ENCODE assay signal across 17 cellular contexts in the genomic region with DNA sequence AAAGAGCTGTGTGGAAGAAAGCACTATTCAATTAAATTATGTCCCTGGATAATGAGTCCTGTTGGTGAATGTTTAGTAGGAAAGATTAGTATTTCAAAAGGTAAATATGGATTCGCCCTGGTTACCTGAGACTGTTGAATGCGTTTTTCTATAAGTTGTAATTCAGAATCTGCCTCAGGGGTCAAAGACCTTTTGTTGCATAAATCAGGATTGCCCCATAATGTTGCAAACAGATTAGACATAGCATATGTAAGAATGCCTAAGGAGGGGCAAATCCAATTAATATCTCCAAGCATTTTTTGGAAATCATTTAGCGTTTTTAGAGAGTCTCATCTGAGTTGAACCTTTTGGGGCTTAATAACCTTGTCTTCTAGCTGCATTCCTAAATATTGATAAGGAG.
DNase-seq lines count a peak whose midpoint lies in the region; ATAC-seq, FAIRE-seq and TF ChIP-seq lines count a peak whose summit lies in the region.
"Had no signal": no experiment of that assay in that cellular context is flagged by ENCODE, and none has a peak within 500 bp of the region (broad histone marks: within the 10 kb centered on the region; RNA-seq: fewer than 3 reads in every experiment).

No MANE protein-coding gene starts in this region.

- FAIRE-seq in bronchial epithelial cell (lab: Jason Lieb, UNC), result no peak
- no peak for FAIRE-seq in small intestine (lab: Jason Lieb, UNC)
- FAIRE-seq: A204.1 had no signal

- peaks cover 13% of the 10 kb centered on the region; the same call in 1 of the 2 replicates for H3F3A ChIP-seq in PC-9 (ENCODE audit: insufficient read depth, low read depth)

- no peak overlapping the region for H3K27ac ChIP-seq in PC-9
- no peak overlapping the region for H3K27ac ChIP-seq in small intestine (ENCODE audit: low read depth in 1 of 2, low read length in 1 of 2)
- H3K27ac ChIP-seq: C4-2B had no signal

- TF ChIP-seq CTCF in Caco-2 (IDR thresholded peaks at IDR 0.05; ENCODE audit: insufficient read depth in 1 of 2, low read depth in 1 of 2, low read length in 1 of 2, severe bottlenecking in 1 of 2, unreplicated experiment in 1 of 2), result no peak
- TF ChIP-seq CTCF in PC-9 (conservative IDR thresholded peaks at IDR 0.05), result no peak
- no peak for TF ChIP-seq CTCF in bronchial epithelial cell (IDR thresholded peaks at IDR 0.05; ENCODE audit: insufficient read depth, low read length, severe bottlenecking)
- no peak for TF ChIP-seq CTCF in foreskin fibroblast (IDR thresholded peaks at IDR 0.05; ENCODE audit: low read depth, low read length)

- no peaks in the 10 kb centered on the region for H3K36me3 ChIP-seq in Caco-2 (ENCODE audit: control insufficient read depth, insufficient read depth, low read length)
- H3K36me3 ChIP-seq in PC-9 (ENCODE audit: low read depth), result no peaks in the 10 kb centered on the region
- no peaks in the 10 kb centered on the region for H3K36me3 ChIP-seq in bronchial epithelial cell (ENCODE audit: control insufficient read depth, insufficient read depth, low read length)
- no peaks in the 10 kb centered on the region for H3K36me3 ChIP-seq in small intestine (ENCODE audit: control insufficient read depth in 2 of 2, insufficient read depth in 2 of 2, low read length in 2 of 2)

- DNase-seq in Caco-2 (no peak), PC-9 (peak in 1 of 2 experiments; percentile 36), bronchial epithelial cell (ENCODE audit: low read depth) (peak; percentile 38), small intestine (peak; percentile 16), GM19240 (ENCODE audit: insufficient read length, low spot score) (no peak), foreskin fibroblast (no peak)
- DNase-seq: AML-193; CD4-positive, alpha-beta T cell; DMS79 treated with DMSO at 0.1 percent for 48 hours; GF-D8; GOT3; H7; HFFc6 had no signal

- H3K4me3 ChIP-seq in Caco-2 (ENCODE audit: low read depth, low read length) (no peak overlapping the region), PC-9 (no peak overlapping the region), bronchial epithelial cell (ENCODE audit: low read depth, low read length) (no peak overlapping the region), small intestine (ENCODE audit: low read depth in 1 of 2, low read length in 2 of 2) (no peak overlapping the region), foreskin fibroblast (ENCODE audit: low read depth in 1 of 2, low read length in 2 of 2) (no peak overlapping the region)

- H3K27me3 ChIP-seq in Caco-2 (replicated peaks; ENCODE audit: control insufficient read depth, insufficient read depth, low read length) (no peaks in the 10 kb centered on the region), PC-9 (ENCODE audit: insufficient read depth, low read depth) (no peaks in the 10 kb centered on the region), bronchial epithelial cell (ENCODE audit: control insufficient read depth, insufficient read depth, low read length) (no peaks in the 10 kb centered on the region), small intestine (ENCODE audit: control insufficient read depth in 2 of 2, insufficient read depth in 2 of 2, low read length in 2 of 2) (no peaks in the 10 kb centered on the region)

- no peak for ATAC-seq in HG03565 (IDR thresholded peaks at IDR 0.05; ENCODE audit: unreplicated experiment)
- ATAC-seq: HCT116 had no signal

- H3K9me2 ChIP-seq in PC-9 (ENCODE audit: insufficient read depth), result no peaks in the 10 kb centered on the region

- H3K4me3 Mint-ChIP-seq in Caco-2 (ENCODE audit: unreplicated experiment), result no peak overlapping the region
- H3K4me3 Mint-ChIP-seq: CD4-positive, alpha-beta T cell had no signal

- intact Hi-C loops in Caco-2 (cut with micrococcal nuclease; ENCODE audit: unreplicated experiment) (no loop called here), PC-9 (cut with micrococcal nuclease; ENCODE audit: unreplicated experiment) (no loop called here)

- H3K79me2 ChIP-seq in PC-9 (ENCODE audit: low read depth), result no peaks in the 10 kb centered on the region

- H4K20me1 ChIP-seq in PC-9 (ENCODE audit: insufficient read depth), result peaks cover 4% of the 10 kb centered on the region; the same call in 1 of the 2 replicates

- no peaks in the 10 kb centered on the region for H3K27me3 Mint-ChIP-seq in Caco-2 (ENCODE audit: insufficient read depth, unreplicated experiment)

- CTCF ChIA-PET in Caco-2 (lab: Charles Lee), result interaction anchor here (0.6 kb wide), 1 partner anchor 39 kb away, joined by 3 read pairs; no protein-coding TSS in a partner anchor
- CTCF ChIA-PET in PC-9 (lab: Charles Lee), result no interaction called here

- BruUV-seq in Caco-2 (replicated peaks; lab: Mats Ljungman, UMichigan) (no TSS peak), PC-9 (replicated peaks; lab: Mats Ljungman, UMichigan) (no TSS peak)

- H3K4me2 ChIP-seq in PC-9, result peak overlapping the region; percentile 23; the same call in 1 of the 2 replicates

- H3K4me1 Mint-ChIP-seq in Caco-2 (ENCODE audit: low read depth, unreplicated experiment), result peaks cover 78% of the 10 kb centered on the region

- no peak overlapping the region for H2AFZ ChIP-seq in PC-9

- POLR2A ChIA-PET in Caco-2 (lab: Charles Lee), result interaction anchor here (0.6 to 2.5 kb wide), 3 partner anchors 13 to 40 kb away, joined by 3 to 13 read pairs (median 4); no protein-coding TSS in a partner anchor
- POLR2A ChIA-PET in PC-9 (lab: Charles Lee; ENCODE audit: unreplicated experiment), result no interaction called here

- H3K4me1 ChIP-seq in Caco-2, result peaks cover 83% of the 10 kb centered on the region
- H3K4me1 ChIP-seq in PC-9 (replicated peaks; ENCODE audit: insufficient read depth), result peaks cover 22% of the 10 kb centered on the region
- H3K4me1 ChIP-seq in small intestine (ENCODE audit: control insufficient read depth in 2 of 2, insufficient read depth in 1 of 2, low read depth in 1 of 2, low read length in 1 of 2), result no peaks in the 10 kb centered on the region

- peak overlapping the region; percentile 76 for H3K27ac Mint-ChIP-seq in Caco-2 (ENCODE audit: unreplicated experiment)
- H3K27ac Mint-ChIP-seq: CD4-positive, alpha-beta T cell had no signal

- 9 to 63% (median 33%) methylated on average over 3 of the region's 3 CpGs for WGBS in small intestine, 3 donors

- no peaks in the 10 kb centered on the region for H3K9me3 ChIP-seq in Caco-2
- H3K9me3 ChIP-seq in PC-9 (ENCODE audit: insufficient read depth, low read depth), result no peaks in the 10 kb centered on the region
- no peaks in the 10 kb centered on the region for H3K9me3 ChIP-seq in small intestine (ENCODE audit: control insufficient read depth, low read depth)

- peaks cover 7% of the 10 kb centered on the region for H3K36me3 Mint-ChIP-seq in Caco-2 (ENCODE audit: insufficient read depth, unreplicated experiment)

- H3K9me3 Mint-ChIP-seq in Caco-2 (ENCODE audit: unreplicated experiment), result no peaks in the 10 kb centered on the region
- H3K9me3 Mint-ChIP-seq: CD4-positive, alpha-beta T cell; HFFc6 had no signal

Comparison
In these comparisons a context has a peak if more than half of its experiments do, and no peak if none do; other contexts are left out.
1. DNase-seq: peak in bronchial epithelial cell (single experiment) and small intestine (single experiment); none in Caco-2 (0 of 2), GM19240 (single experiment) and foreskin fibroblast (0 of 2).